Comparison of ENCODE assay signal across 26 cellular contexts in genomic region chr13:38255600-38255999, GRCh38.
"Had no signal": no experiment of that assay in that cellular context is flagged by ENCODE, and none has a peak within 500 bp of the region (broad histone marks: within the 10 kb centered on the region; RNA-seq: fewer than 3 reads in every experiment).

No MANE protein-coding gene starts in this region.

- H3K27me3 Mint-ChIP-seq: central memory CD8-positive, alpha-beta T cell; dendritic cell treated with granulocyte-macrophage colony-stimulating factor and Interleukin-4, amounts not matched to agents 40 ng/mL and 50 ng/mL, for 4 days had no signal

- H3K4me1 Mint-ChIP-seq: central memory CD8-positive, alpha-beta T cell; naive thymus-derived CD8-positive, alpha-beta T cell; nephron progenitor cell had no signal

- H3K36me3 ChIP-seq: colonic mucosa, gastrocnemius medialis, left lung, ovary, right lobe of liver, stomach, tibial artery, upper lobe of right lung, uterus had no signal

- H3K27ac ChIP-seq: colonic mucosa, gastrocnemius medialis, left lung, ovary, right lobe of liver, stomach, tibial artery, upper lobe of right lung, uterus had no signal

- DNase-seq: colonic mucosa; effector CD8-positive, alpha-beta T cell; erythroblast; gastrocnemius medialis; head of caudate nucleus; left cardiac atrium; left lung; mesenchymal stem cell; naive thymus-derived CD8-positive, alpha-beta T cell; nephron progenitor cell; occipital lobe; ovary; right lobe of liver; small intestine; stimulated activated CD4-positive, alpha-beta T cell treated with anti-CD3 and anti-CD28 coated beads, Interleukin-12 subunit alpha, Interleukin-12 subunit beta, amount 100 ng/mL, for 4 hours; stimulated activated CD4-positive, alpha-beta T cell treated with anti-CD3 and anti-CD28 coated beads, Interleukin-1b, Interleukin-23, amount 100 ng/mL, for 48 hours; stimulated activated CD4-positive, alpha-beta T cell treated with anti-CD3 and anti-CD28 coated beads, Interleukin-4, amount 100 ng/mL, for 1 hour; stimulated activated CD8-positive, alpha-beta memory T cell treated with anti-CD3 and anti-CD28 coated beads, Interleukin-4, amount 100 ng/mL, for 48 hours; stimulated activated naive CD4-positive, alpha-beta T cell treated with Interleukin-2 at 50 U/mL for 16 hours; stomach; tibial artery; upper lobe of right lung; uterus had no signal

- H3K36me3 Mint-ChIP-seq: naive thymus-derived CD8-positive, alpha-beta T cell had no signal

- H3K4me3 ChIP-seq: colonic mucosa, gastrocnemius medialis, hepatocyte, left lung, ovary, right lobe of liver, stomach, tibial artery, upper lobe of right lung, uterus had no signal

- H3K4me1 ChIP-seq: colonic mucosa, gastrocnemius medialis, left lung, right lobe of liver, stomach, tibial artery, upper lobe of right lung, uterus had no signal

- ATAC-seq: gastrocnemius medialis; left cardiac atrium; left lung; naive thymus-derived CD8-positive, alpha-beta T cell; right lobe of liver; upper lobe of right lung had no signal

- H3K27ac Mint-ChIP-seq: dendritic cell treated with granulocyte-macrophage colony-stimulating factor and Interleukin-4, amounts not matched to agents 40 ng/mL and 50 ng/mL, for 4 days; naive thymus-derived CD8-positive, alpha-beta T cell; nephron progenitor cell had no signal

- H3K9me3 Mint-ChIP-seq: dendritic cell treated with granulocyte-macrophage colony-stimulating factor and Interleukin-4, amounts not matched to agents 40 ng/mL and 50 ng/mL, for 4 days; nephron progenitor cell had no signal

- H3K4me3 Mint-ChIP-seq: central memory CD8-positive, alpha-beta T cell; dendritic cell treated with granulocyte-macrophage colony-stimulating factor and Interleukin-4, amounts not matched to agents 40 ng/mL and 50 ng/mL, for 4 days; naive thymus-derived CD8-positive, alpha-beta T cell; nephron progenitor cell had no signal

- H3K27me3 ChIP-seq: colonic mucosa, gastrocnemius medialis, hepatocyte, left lung, ovary, right lobe of liver, stomach, tibial artery, upper lobe of right lung, uterus had no signal

- H3K9me3 ChIP-seq: colonic mucosa, gastrocnemius medialis, left lung, ovary, right lobe of liver, stomach, tibial artery, upper lobe of right lung, uterus had no signal
